In the genomic region with DNA sequence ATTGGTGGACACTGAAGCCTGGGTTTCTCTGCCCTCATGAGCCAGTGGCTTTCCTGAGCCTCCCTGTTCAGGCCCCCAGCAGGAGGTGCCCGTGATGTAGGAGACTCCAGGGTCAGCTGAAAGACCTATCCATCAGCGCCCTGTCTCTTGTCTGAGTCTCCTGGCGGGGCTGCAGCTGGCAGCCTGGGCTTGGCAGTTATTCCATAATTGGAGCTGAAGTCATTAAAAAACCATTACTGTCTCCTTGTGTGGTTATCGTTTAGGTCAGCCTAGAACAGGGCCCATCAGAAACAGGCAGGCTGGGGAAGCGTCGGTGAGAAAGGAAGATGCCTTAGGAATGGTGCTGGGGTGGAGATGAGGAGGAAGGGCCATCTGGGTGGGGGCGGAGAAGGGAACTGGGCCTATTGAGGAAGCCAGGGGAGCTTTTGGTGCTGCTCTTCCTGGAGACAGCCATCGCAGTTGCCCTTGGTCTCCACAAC, we compare ENCODE assay signal across 1 cellular context.
TF ChIP-seq lines count a peak whose summit lies in the region.

No MANE protein-coding gene starts in this region.

TF ChIP-seq in IMR-90, 13 proteins besides CTCF, POLR2A, EP300 and RAD21 (continued from another document):
- no peak for TF ChIP-seq CEBPB (IDR thresholded peaks at IDR 0.05; ENCODE audit: low read depth, low read length)
- TF ChIP-seq NFE2L2 (IDR thresholded peaks at IDR 0.05; ENCODE audit: low read depth, low read length), result no peak
- TF ChIP-seq RCOR1 (IDR thresholded peaks at IDR 0.05; ENCODE audit: insufficient replicate concordance, low read length), result no peak
- TF ChIP-seq, protein P1, sequence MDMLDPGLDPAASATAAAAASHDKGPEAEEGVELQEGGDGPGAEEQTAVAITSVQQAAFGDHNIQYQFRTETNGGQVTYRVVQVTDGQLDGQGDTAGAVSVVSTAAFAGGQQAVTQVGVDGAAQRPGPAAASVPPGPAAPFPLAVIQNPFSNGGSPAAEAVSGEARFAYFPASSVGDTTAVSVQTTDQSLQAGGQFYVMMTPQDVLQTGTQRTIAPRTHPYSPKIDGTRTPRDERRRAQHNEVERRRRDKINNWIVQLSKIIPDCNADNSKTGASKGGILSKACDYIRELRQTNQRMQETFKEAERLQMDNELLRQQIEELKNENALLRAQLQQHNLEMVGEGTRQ (IDR thresholded peaks at IDR 0.05; ENCODE audit: low read depth, low read length), result no peak
- no peak for TF ChIP-seq MXI1 (IDR thresholded peaks at IDR 0.05; ENCODE audit: borderline replicate concordance, low read depth, low read length)
